Comparison of ENCODE assay signal across 8 cellular contexts in the genomic region with DNA sequence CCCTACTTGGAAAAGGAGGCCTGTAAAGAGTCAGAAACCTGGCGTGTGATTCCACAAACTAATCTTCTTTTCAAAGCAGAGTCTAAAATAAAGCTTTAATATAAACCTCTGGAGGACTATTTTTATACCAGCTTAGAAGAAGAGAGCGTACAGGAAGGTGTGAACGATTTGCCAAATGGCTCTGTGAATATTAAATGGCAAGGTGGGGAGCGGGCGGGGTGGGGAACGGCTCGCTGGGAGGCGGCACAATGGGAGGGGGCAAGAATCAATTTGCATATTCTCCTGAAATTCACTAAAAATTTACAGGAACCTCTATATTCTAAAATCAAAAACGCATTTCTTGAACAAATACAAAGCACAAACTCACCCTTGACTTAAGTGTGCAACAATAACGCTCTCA. TPM values are rescaled to one million over a fixed set of nuclear protein-coding genes. Genes with fewer than 3 reads are reported as not detected.
DNase-seq lines count a peak whose midpoint lies in the region; ATAC-seq and TF ChIP-seq lines count a peak whose summit lies in the region.

No MANE protein-coding gene starts in this region.

- peak overlapping the region; percentile 97 for H3K4me3 Mint-ChIP-seq in stimulated activated naive CD8-positive, alpha-beta T cell treated with anti-CD3 and anti-CD28 coated beads, Interleukin-15, Interleukin-2, amounts not matched to agents 100 ng/mL and 50 ng/mL, for 24 hours
- H3K4me3 Mint-ChIP-seq in chondrocyte (ENCODE audit: unreplicated experiment), result peak overlapping the region; percentile 98

- H3K9ac ChIP-seq in muscle layer of colon (ENCODE audit: low read length), result peak overlapping the region; percentile 66

- H3K27ac Mint-ChIP-seq in stimulated activated naive CD8-positive, alpha-beta T cell treated with anti-CD3 and anti-CD28 coated beads, Interleukin-15, Interleukin-2, amounts not matched to agents 100 ng/mL and 50 ng/mL, for 24 hours, result no peak overlapping the region
- no peak overlapping the region for H3K27ac Mint-ChIP-seq in chondrocyte (ENCODE audit: unreplicated experiment)

- H3K27ac ChIP-seq in muscle layer of colon (ENCODE audit: low read depth, low read length) (peak overlapping the region; percentile 39), foreskin keratinocyte (no peak overlapping the region)

- TF ChIP-seq CTCF in chondrocyte (IDR thresholded peaks at IDR 0.05) (no peak), foreskin keratinocyte (conservative IDR thresholded peaks at IDR 0.05) (no peak)

- H3K4me1 ChIP-seq in muscle layer of colon (ENCODE audit: insufficient read depth, low read length), result peaks cover 14% of the 10 kb centered on the region
- H3K4me1 ChIP-seq in foreskin keratinocyte, result peaks cover 13% of the 10 kb centered on the region

- H3K36me3 Mint-ChIP-seq in stimulated activated naive CD8-positive, alpha-beta T cell treated with anti-CD3 and anti-CD28 coated beads, Interleukin-15, Interleukin-2, amounts not matched to agents 100 ng/mL and 50 ng/mL, for 24 hours (ENCODE audit: low read depth), result peaks cover 40% of the 10 kb centered on the region
- H3K36me3 Mint-ChIP-seq in chondrocyte (ENCODE audit: low read depth), result peaks cover 22% of the 10 kb centered on the region

- H3K36me3 ChIP-seq in muscle layer of colon (ENCODE audit: insufficient read depth, low read length), result no peaks in the 10 kb centered on the region

- H3K9me3 ChIP-seq in muscle layer of colon (ENCODE audit: low read length), result no peaks in the 10 kb centered on the region

- H3K9me3 Mint-ChIP-seq in stimulated activated naive CD8-positive, alpha-beta T cell treated with anti-CD3 and anti-CD28 coated beads, Interleukin-15, Interleukin-2, amounts not matched to agents 100 ng/mL and 50 ng/mL, for 24 hours, result peaks cover 13% of the 10 kb centered on the region
- H3K9me3 Mint-ChIP-seq in chondrocyte (ENCODE audit: low read depth), result peaks cover 52% of the 10 kb centered on the region

- peak overlapping the region; percentile 90 to 97 for H3K4me3 ChIP-seq in muscle layer of colon (ENCODE audit: low read depth in 1 of 2, low read length in 2 of 2)

- peaks cover 43% of the 10 kb centered on the region for H3K4me1 Mint-ChIP-seq in stimulated activated naive CD8-positive, alpha-beta T cell treated with anti-CD3 and anti-CD28 coated beads, Interleukin-15, Interleukin-2, amounts not matched to agents 100 ng/mL and 50 ng/mL, for 24 hours (ENCODE audit: low read depth)
- H3K4me1 Mint-ChIP-seq in chondrocyte (ENCODE audit: low read depth), result peaks cover 30% of the 10 kb centered on the region

- H3K27me3 ChIP-seq in muscle layer of colon (ENCODE audit: control insufficient read depth in 1 of 2, insufficient read depth in 2 of 2, low read length in 2 of 2) (no peaks in the 10 kb centered on the region), foreskin keratinocyte (no peaks in the 10 kb centered on the region)

- no peak for DNase-seq in stimulated activated naive CD8-positive, alpha-beta T cell treated with anti-CD3 and anti-CD28 coated beads, Interleukin-15, Interleukin-2, amounts not matched to agents 100 U/mL and 50 U/mL, for 24 hours
- no peak for DNase-seq in chondrocyte (ENCODE audit: low spot score)
- no peak for DNase-seq in foreskin keratinocyte
- no peak for DNase-seq in foreskin melanocyte

- ATAC-seq in stimulated activated naive CD8-positive, alpha-beta T cell treated with anti-CD3 and anti-CD28 coated beads, Interleukin-15, Interleukin-2, amounts not matched to agents 100 U/mL and 50 U/mL, for 24 hours, result no peak
- ATAC-seq in GM21367 (IDR thresholded peaks at IDR 0.05; ENCODE audit: unreplicated experiment) (no peak), foreskin keratinocyte (no peak), GM19452 (IDR thresholded peaks at IDR 0.05; ENCODE audit: unreplicated experiment) (no peak)

- H3K27me3 Mint-ChIP-seq in stimulated activated naive CD8-positive, alpha-beta T cell treated with anti-CD3 and anti-CD28 coated beads, Interleukin-15, Interleukin-2, amounts not matched to agents 100 ng/mL and 50 ng/mL, for 24 hours, result peaks cover 7% of the 10 kb centered on the region
- H3K27me3 Mint-ChIP-seq in chondrocyte (ENCODE audit: low read depth), result no peaks in the 10 kb centered on the region

RNA-seq across cellular contexts. Expression of gene ZNF780B, which starts 1.0 kb away (rescaled TPM):
- total RNA-seq in chondrocyte, result 9.5 to 16.0 TPM (median 10.1 TPM) in 3 replicates
- total RNA-seq in foreskin keratinocyte, result 5.1 and 7.0 TPM in 2 replicates
- 1.4 and 1.8 TPM in 2 replicates for polyA plus RNA-seq in foreskin keratinocyte

RNA-seq across cellular contexts. Expression of gene ZNF780A, which starts 35.7 kb away (rescaled TPM):
- total RNA-seq in chondrocyte (6.0 to 11.0 TPM (median 10.9 TPM) in 3 replicates), foreskin keratinocyte (11.6 and 11.9 TPM in 2 replicates)
- polyA plus RNA-seq in foreskin keratinocyte, result 7.6 and 9.1 TPM in 2 replicates

RNA-seq across cellular contexts. Expression of gene ZNF546, which starts 58.2 kb away (rescaled TPM):
- total RNA-seq in chondrocyte (2.0 to 7.5 TPM (median 3.6 TPM) in 3 replicates), foreskin keratinocyte (1.0 and 1.3 TPM in 2 replicates)
- 0.37 and 0.38 TPM in 2 replicates for polyA plus RNA-seq in foreskin keratinocyte
